Comparison of ENCODE assay signal across 29 cellular contexts in genomic region chr11:17867346-17867745, GRCh38.
"Had no signal": no experiment of that assay in that cellular context is flagged by ENCODE, and none has a peak within 500 bp of the region (broad histone marks: within the 10 kb centered on the region; RNA-seq: fewer than 3 reads in every experiment).

No MANE protein-coding gene starts in this region.

- DNase-seq: activated CD4-positive, alpha-beta memory T cell treated with anti-CD3 and anti-CD28 coated beads, Interleukin-2, amount 10 ng/mL, durations not matched to agents 7 days and 5 days; activated CD4-positive, alpha-beta T cell treated with anti-CD3 and anti-CD28 coated beads for 1 hour; activated CD4-positive, alpha-beta T cell treated with anti-CD3 and anti-CD28 coated beads for 36 hours; activated CD4-positive, alpha-beta T cell treated with anti-CD3 and anti-CD28 coated beads for 48 hours; activated CD4-positive, alpha-beta T cell treated with anti-CD3 and anti-CD28 coated beads, Interleukin-2, amount 10 ng/mL, durations not matched to agents 7 days and 5 days; activated CD4-positive, alpha-beta T cell treated with anti-CD3 and anti-CD28 coated beads, Interleukin-2, amount 50 U/mL, for 48 hours; activated CD4-positive, CD25-positive, alpha-beta regulatory T cell; activated CD8-positive, alpha-beta memory T cell treated with anti-CD3 and anti-CD28 coated beads for 24 hours; activated CD8-positive, alpha-beta memory T cell treated with anti-CD3 and anti-CD28 coated beads, Interleukin-2, amount 10 ng/mL, durations not matched to agents 7 days and 5 days; activated CD8-positive, alpha-beta memory T cell treated with anti-CD3 and anti-CD28 coated beads, Interleukin-2, amount 50 U/mL, for 48 hours; activated CD8-positive, alpha-beta T cell treated with anti-CD3 and anti-CD28 coated beads, Interleukin-2, amount 10 ng/mL, durations not matched to agents 7 days and 5 days; activated effector memory CD4-positive, alpha-beta T cell treated with Interleukin-2 at 50 U/mL for 16 hours; activated gamma-delta T cell; activated naive CD4-positive, alpha-beta T cell treated with anti-CD3 and anti-CD28 coated beads, Interleukin-2, amount 10 ng/mL, durations not matched to agents 7 days and 5 days; activated naive CD4-positive, alpha-beta T cell treated with Interleukin-2 at 50 U/mL for 16 hours; activated naive CD8-positive, alpha-beta T cell treated with anti-CD3 and anti-CD28 coated beads, Interleukin-2, amount 10 ng/mL, durations not matched to agents 7 days and 5 days; activated naive CD8-positive, alpha-beta T cell treated with anti-CD3 and anti-CD28 coated beads, Interleukin-2, amount 50 U/mL, for 24 hours; activated T-cell treated with anti-CD3 and anti-CD28 coated beads, Interleukin-2, amount 50 U/mL, for 24 hours; activated T-cell treated with anti-CD3 and anti-CD28 coated beads, Interleukin-2, amount 50 U/mL, for 48 hours; amygdala; anterior cingulate cortex; caudate nucleus; cerebellar nuclear complex; T-helper 17 cell; WERI-Rb-1 had no signal

- H3K36me3 ChIP-seq: ascending aorta, cardiac muscle cell had no signal

- H3K27ac ChIP-seq: ascending aorta, cardiac muscle cell, WERI-Rb-1 had no signal

- H3K27me3 ChIP-seq: ascending aorta, cardiac muscle cell had no signal

- H3K9me3 ChIP-seq: ascending aorta had no signal

- H3K4me1 ChIP-seq: ascending aorta had no signal

- H3K4me3 ChIP-seq: ascending aorta, cardiac muscle cell had no signal

- ATAC-seq: activated CD4-positive, alpha-beta T cell treated with anti-CD3 and anti-CD28 coated beads for 36 hours; activated CD4-positive, CD25-positive, alpha-beta regulatory T cell treated with anti-CD3 and anti-CD28 coated beads, Interleukin-2, amount 50 U/mL, for 24 hours; activated CD8-positive, alpha-beta memory T cell treated with anti-CD3 and anti-CD28 coated beads, Interleukin-2, amount 10 ng/mL, durations not matched to agents 7 days and 5 days; activated CD8-positive, alpha-beta T cell treated with anti-CD3 and anti-CD28 coated beads, Interleukin-2, amount 10 ng/mL, durations not matched to agents 7 days and 5 days; activated naive CD8-positive, alpha-beta T cell treated with anti-CD3 and anti-CD28 coated beads, Interleukin-2, amount 50 U/mL, for 24 hours; T-helper 17 cell; WTC11 had no signal
